ENCODE assay signal across 9 cellular contexts in the genomic region with DNA sequence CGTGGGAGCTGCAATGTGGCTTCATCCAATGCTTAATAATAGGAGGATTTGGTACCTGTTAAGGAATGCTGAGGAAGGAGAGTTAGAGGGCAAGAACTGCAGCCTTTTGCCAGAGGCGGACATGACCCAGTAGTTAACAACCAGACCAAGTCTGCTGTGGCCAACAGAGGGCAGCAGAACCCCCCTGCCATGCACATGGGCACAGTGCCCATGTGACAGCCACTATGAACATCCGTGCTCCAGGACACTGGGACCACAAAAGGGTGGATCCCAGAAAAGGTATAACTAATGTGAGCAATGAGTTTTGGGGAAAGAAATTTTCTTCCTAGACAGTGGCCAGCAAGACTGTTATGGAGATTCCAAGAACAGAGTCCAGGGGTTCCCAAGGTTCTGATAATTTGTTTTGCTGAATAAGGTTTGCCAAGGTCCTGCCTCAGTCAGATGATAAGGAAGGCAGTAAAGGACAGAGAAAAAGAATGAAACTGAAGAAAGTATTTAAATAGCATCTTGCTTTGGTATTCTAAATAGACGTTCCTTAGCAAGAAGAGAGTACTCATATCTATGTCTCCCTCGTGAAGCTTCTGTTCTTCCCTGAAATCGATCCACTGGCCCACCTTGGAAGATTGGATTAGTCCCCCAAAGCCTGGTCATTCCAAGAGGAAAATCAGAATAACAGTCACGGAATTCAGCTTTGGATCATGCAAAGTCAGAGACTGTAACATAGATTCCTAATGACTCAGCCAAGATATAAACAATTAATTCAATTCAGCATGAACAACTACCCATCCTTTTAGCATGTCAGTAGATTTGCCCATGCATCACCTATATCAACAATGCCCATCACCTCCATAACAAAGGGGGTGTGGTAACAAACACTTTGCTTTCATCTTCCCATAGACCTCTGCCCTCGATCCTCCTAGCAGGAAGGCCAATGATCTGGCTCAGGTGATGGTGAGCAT. TPM values are rescaled to one million over a fixed set of nuclear protein-coding genes. Genes with fewer than 3 reads are reported as not detected.
DNase-seq lines count a peak whose midpoint lies in the region; ATAC-seq and TF ChIP-seq lines count a peak whose summit lies in the region.
"Had no signal": no experiment of that assay in that cellular context is flagged by ENCODE, and none has a peak within 500 bp of the region (broad histone marks: within the 10 kb centered on the region; RNA-seq: fewer than 3 reads in every experiment).

No MANE protein-coding gene starts in this region.

- H3K36me3 ChIP-seq in upper lobe of right lung = no peaks in the 10 kb centered on the region
- H3K36me3 ChIP-seq: ovary had no signal

- H3K27ac ChIP-seq in upper lobe of right lung = no peak overlapping the region
- H3K27ac ChIP-seq: ovary had no signal

- peaks cover 13% of the 10 kb centered on the region for H3K27me3 ChIP-seq in upper lobe of right lung
- H3K27me3 ChIP-seq: ovary had no signal

- H3K4me1 Mint-ChIP-seq in CD14-positive monocyte (peaks cover 9% of the 10 kb centered on the region), natural killer cell (no peaks in the 10 kb centered on the region)

- DNase-seq in CD14-positive monocyte (ENCODE audit: low spot score) (peak; percentile 56), NB4 (ENCODE audit: low read depth) (peak; percentile 71), epithelial cell of proximal tubule (ENCODE audit: low read depth) (no peak), natural killer cell (no peak), upper lobe of right lung (peak; percentile 76)
- DNase-seq in activated CD4-positive, alpha-beta T cell treated with anti-CD3 and anti-CD28 coated beads, Interleukin-2, amount 50 U/mL, for 4 hours = peak; percentile 6 to 12

- H3K9me3 Mint-ChIP-seq in CD14-positive monocyte = no peaks in the 10 kb centered on the region
- no peaks in the 10 kb centered on the region for H3K9me3 Mint-ChIP-seq in natural killer cell

- H3K4me3 ChIP-seq in NB4 (ENCODE audit: low read depth, low read length) (no peak overlapping the region), epithelial cell of proximal tubule (ENCODE audit: low read depth, low read length) (no peak overlapping the region), upper lobe of right lung (no peak overlapping the region)
- H3K4me3 ChIP-seq: ovary had no signal

- no peaks in the 10 kb centered on the region for H3K36me3 Mint-ChIP-seq in CD14-positive monocyte
- H3K36me3 Mint-ChIP-seq in natural killer cell = no peaks in the 10 kb centered on the region

- intact Hi-C loops in CD14-positive monocyte (cut with micrococcal nuclease) (loop anchor here in 1 of 2 donors (5.0 kb wide), 1 partner anchor 111 kb away; a partner anchor contains a TSS), natural killer cell (cut with micrococcal nuclease) (no loop called here), upper lobe of right lung (cut with DNase I) (no loop called here)

- H3K4me1 ChIP-seq in upper lobe of right lung = no peaks in the 10 kb centered on the region

- TF ChIP-seq CTCF in CD14-positive monocyte (IDR thresholded peaks at IDR 0.05) = peak; percentile 69
- peak; percentile 78 for TF ChIP-seq CTCF in NB4 (IDR thresholded peaks at IDR 0.05; ENCODE audit: low read depth, low read length)
- peak; percentile 90 for TF ChIP-seq CTCF in epithelial cell of proximal tubule (conservative IDR thresholded peaks at IDR 0.05; ENCODE audit: low read depth, low read length)
- TF ChIP-seq CTCF in natural killer cell (IDR thresholded peaks at IDR 0.05) = no peak
- TF ChIP-seq CTCF in upper lobe of right lung (IDR thresholded peaks at IDR 0.05) = peak; percentile 62

- peaks cover 7 to 16% (median 14%) of the 10 kb centered on the region in 3 donors for H3K27me3 Mint-ChIP-seq in CD14-positive monocyte (ENCODE audit: low read depth in 3 of 3)
- peaks cover 28 to 31% of the 10 kb centered on the region in 2 donors for H3K27me3 Mint-ChIP-seq in natural killer cell (ENCODE audit: low read depth in 2 of 2)

- H3K27ac Mint-ChIP-seq in CD14-positive monocyte (peak overlapping the region in 1 of 7 donors; percentile 11), natural killer cell (no peak overlapping the region)

- no peaks in the 10 kb centered on the region for H3K9me3 ChIP-seq in upper lobe of right lung
- H3K9me3 ChIP-seq: ovary had no signal

- ATAC-seq in GM19023 (IDR thresholded peaks at IDR 0.05; ENCODE audit: unreplicated experiment) (peak; percentile 73), natural killer cell (peak in 2 of 3 donors; percentile 53 to 57), upper lobe of right lung (peak; percentile 91), HG02870 (IDR thresholded peaks at IDR 0.05; ENCODE audit: unreplicated experiment) (no peak)

- no peak for TF ChIP-seq POLR2A in NB4 (IDR thresholded peaks at IDR 0.05; ENCODE audit: extremely low read depth, insufficient read length)

- H3K4me3 Mint-ChIP-seq in CD14-positive monocyte = no peak overlapping the region
- no peak overlapping the region for H3K4me3 Mint-ChIP-seq in natural killer cell

RNA-seq across cellular contexts. Expression of a gene that starts 56.0 kb away (rescaled TPM):
- not detected for polyA plus RNA-seq in CD14-positive monocyte
- total RNA-seq in epithelial cell of proximal tubule (not detected in 2 replicates), natural killer cell (not detected), upper lobe of right lung (not detected)

Comparison
In these comparisons a context has a peak if more than half of its experiments do, and no peak if none do; other contexts are left out.
1. DNase-seq: peak in CD14-positive monocyte (single experiment), NB4 (single experiment), activated CD4-positive, alpha-beta T cell treated with anti-CD3 and anti-CD28 coated beads, Interleukin-2, amount 50 U/mL, for 4 hours (2 of 2) and upper lobe of right lung (single experiment); none in epithelial cell of proximal tubule (single experiment) and natural killer cell (single experiment).